21 cellular contexts compared by ENCODE assay signal in genomic region chr20:55684578-55684977, GRCh38.
"Had no signal": no experiment of that assay in that cellular context is flagged by ENCODE, and none has a peak within 500 bp of the region (broad histone marks: within the 10 kb centered on the region; RNA-seq: fewer than 3 reads in every experiment).

No MANE protein-coding gene starts in this region.

- DNase-seq: activated B cell treated with CpG ODN at 0.5 μM for 24 hours; activated CD4-positive, alpha-beta T cell treated with anti-CD3 and anti-CD28 coated beads for 36 hours; activated CD4-positive, alpha-beta T cell treated with anti-CD3 and anti-CD28 coated beads, Interleukin-2, amount 50 U/mL, for 4 hours; activated naive CD4-positive, alpha-beta T cell treated with Interleukin-2 at 50 U/mL for 16 hours; activated naive CD8-positive, alpha-beta T cell treated with anti-CD3 and anti-CD28 coated beads for 36 hours; activated T-cell treated with anti-CD3 and anti-CD28 coated beads, Interleukin-2, amount 50 U/mL, for 48 hours; amniotic stem cell; colonic mucosa; dorsolateral prefrontal cortex; effector memory CD8-positive, alpha-beta T cell; foreskin melanocyte; hippocampal formation; left lung; midbrain; nucleus accumbens; spleen; stimulated activated CD4-positive, alpha-beta T cell treated with anti-CD3 and anti-CD28 coated beads, Interleukin-4, amount 100 ng/mL, for 24 hours; stimulated activated naive CD8-positive, alpha-beta T cell treated with anti-CD3 and anti-CD28 coated beads, Interleukin-15, Interleukin-2, amounts not matched to agents 100 U/mL and 50 U/mL, for 24 hours; upper lobe of left lung had no signal

- H3K9me3 ChIP-seq: breast epithelium, colonic mucosa, left lung, upper lobe of left lung had no signal

- H3K4me1 ChIP-seq: breast epithelium, left lung, spleen, upper lobe of left lung had no signal

- H3K4me3 ChIP-seq: breast epithelium, colonic mucosa, dorsolateral prefrontal cortex, left lung, spleen, upper lobe of left lung had no signal

- ATAC-seq: activated CD4-positive, alpha-beta T cell treated with anti-CD3 and anti-CD28 coated beads for 36 hours; effector memory CD8-positive, alpha-beta T cell; esophagus mucosa; left lung; stimulated activated naive CD8-positive, alpha-beta T cell treated with anti-CD3 and anti-CD28 coated beads, Interleukin-15, Interleukin-2, amounts not matched to agents 100 U/mL and 50 U/mL, for 24 hours had no signal

- H3K36me3 ChIP-seq: breast epithelium, colonic mucosa, left lung, spleen, upper lobe of left lung had no signal

- H3K27ac ChIP-seq: breast epithelium, colonic mucosa, dorsolateral prefrontal cortex, left lung, spleen, upper lobe of left lung had no signal

- H3K27me3 ChIP-seq: breast epithelium, colonic mucosa, left lung, spleen, upper lobe of left lung had no signal
